Comparison of ENCODE assay signal across 22 cellular contexts in genomic region chr4:80732010-80732409, GRCh38.
DNase-seq lines count a peak whose midpoint lies in the region; ATAC-seq and TF ChIP-seq lines count a peak whose summit lies in the region.
"Had no signal": no experiment of that assay in that cellular context is flagged by ENCODE, and none has a peak within 500 bp of the region (broad histone marks: within the 10 kb centered on the region; RNA-seq: fewer than 3 reads in every experiment).

No MANE protein-coding gene starts in this region.

- no peak overlapping the region for H3K4me3 Mint-ChIP-seq in WTC11
- H3K4me3 Mint-ChIP-seq: activated CD8-positive, alpha-beta T cell treated with anti-CD3 and anti-CD28 coated beads for 36 hours; activated naive CD4-positive, alpha-beta T cell treated with anti-CD3 and anti-CD28 coated beads, Interleukin-2, amount 10 ng/mL, durations not matched to agents 7 days and 5 days; activated T-cell treated with anti-CD3 and anti-CD28 coated beads, Interleukin-2, amount 50 U/mL, for 24 hours; brain; memory B cell; natural killer cell had no signal

- no peak for TF ChIP-seq CTCF in RWPE2 (IDR thresholded peaks at IDR 0.05; ENCODE audit: poor library complexity, severe bottlenecking)
- TF ChIP-seq CTCF in foreskin keratinocyte (conservative IDR thresholded peaks at IDR 0.05), result no peak
- no peak for TF ChIP-seq CTCF in WTC11 (IDR thresholded peaks at IDR 0.05)
- no peak for TF ChIP-seq CTCF in tibial artery (IDR thresholded peaks at IDR 0.05)

- no peaks in the 10 kb centered on the region for H3K27me3 ChIP-seq in RWPE2 (ENCODE audit: insufficient read depth, poor library complexity, severe bottlenecking)
- peaks cover under 1% of the 10 kb centered on the region for H3K27me3 ChIP-seq in foreskin keratinocyte
- H3K27me3 ChIP-seq in tibial artery, result no peaks in the 10 kb centered on the region
- H3K27me3 ChIP-seq: heart left ventricle had no signal

- peak; percentile 25 for DNase-seq in DMS79 treated with DMSO at 0.1 percent for 48 hours (lab: John Stamatoyannopoulos, UW)
- DNase-seq in DMS79 (lab: John Stamatoyannopoulos, UW), result no peak
- no peak for DNase-seq in RWPE2 (ENCODE audit: low spot score)
- peak; percentile 72 to 86 for DNase-seq in foreskin keratinocyte
- no peak for DNase-seq in WTC11 (ENCODE audit: low spot score)
- no peak for DNase-seq in cardiac septum (ENCODE audit: low spot score)
- no peak for DNase-seq in tibial artery
- DNase-seq in NCI-H1930 (lab: John Stamatoyannopoulos, UW), result no peak
- DNase-seq: activated CD8-positive, alpha-beta T cell treated with anti-CD3 and anti-CD28 coated beads for 36 hours; activated naive CD4-positive, alpha-beta T cell treated with anti-CD3 and anti-CD28 coated beads, Interleukin-2, amount 10 ng/mL, durations not matched to agents 7 days and 5 days; activated T-cell treated with anti-CD3 and anti-CD28 coated beads, Interleukin-2, amount 50 U/mL, for 24 hours; C1 segment of cervical spinal cord; erythroblast; heart left ventricle; natural killer cell; NCI-H187; posterior cingulate gyrus; SIG-M5; stimulated activated CD4-positive, alpha-beta T cell treated with anti-CD3 and anti-CD28 coated beads, Interleukin-4, amount 100 ng/mL, for 24 hours had no signal

- H3K27me3 Mint-ChIP-seq in WTC11 (ENCODE audit: low read depth), result peaks cover 6% of the 10 kb centered on the region
- H3K27me3 Mint-ChIP-seq: activated CD8-positive, alpha-beta T cell treated with anti-CD3 and anti-CD28 coated beads for 36 hours; activated naive CD4-positive, alpha-beta T cell treated with anti-CD3 and anti-CD28 coated beads, Interleukin-2, amount 10 ng/mL, durations not matched to agents 7 days and 5 days; activated T-cell treated with anti-CD3 and anti-CD28 coated beads, Interleukin-2, amount 50 U/mL, for 24 hours; memory B cell had no signal

- H3K9me3 ChIP-seq in RWPE2 (ENCODE audit: severe bottlenecking) (peaks cover 2% of the 10 kb centered on the region), tibial artery (no peaks in the 10 kb centered on the region)

- H3K36me3 Mint-ChIP-seq in WTC11, result no peaks in the 10 kb centered on the region; the same call in 1 of the 2 replicates
- H3K36me3 Mint-ChIP-seq: activated naive CD4-positive, alpha-beta T cell treated with anti-CD3 and anti-CD28 coated beads, Interleukin-2, amount 10 ng/mL, durations not matched to agents 7 days and 5 days; brain; memory B cell; natural killer cell had no signal

- H3K27ac Mint-ChIP-seq in WTC11, result no peak overlapping the region
- H3K27ac Mint-ChIP-seq: activated CD8-positive, alpha-beta T cell treated with anti-CD3 and anti-CD28 coated beads for 36 hours; activated naive CD4-positive, alpha-beta T cell treated with anti-CD3 and anti-CD28 coated beads, Interleukin-2, amount 10 ng/mL, durations not matched to agents 7 days and 5 days; activated T-cell treated with anti-CD3 and anti-CD28 coated beads, Interleukin-2, amount 50 U/mL, for 24 hours; brain; memory B cell; natural killer cell had no signal

- peak overlapping the region; percentile 40 for H3K27ac ChIP-seq in RWPE2 (ENCODE audit: poor library complexity, severe bottlenecking)
- H3K27ac ChIP-seq in foreskin keratinocyte, result no peak overlapping the region
- no peak overlapping the region for H3K27ac ChIP-seq in tibial artery
- H3K27ac ChIP-seq: 22Rv1, heart left ventricle had no signal

- ATAC-seq in RWPE2 (ENCODE audit: low read depth) (peak; percentile 61), foreskin keratinocyte (peak; percentile 51), WTC11 (no peak)
- ATAC-seq: activated CD8-positive, alpha-beta T cell treated with anti-CD3 and anti-CD28 coated beads for 36 hours; heart left ventricle; natural killer cell had no signal

- H3K36me3 ChIP-seq in RWPE2 (ENCODE audit: low read depth), result no peaks in the 10 kb centered on the region
- no peaks in the 10 kb centered on the region for H3K36me3 ChIP-seq in tibial artery
- H3K36me3 ChIP-seq: heart left ventricle had no signal

- H3K9me3 Mint-ChIP-seq in WTC11, result no peaks in the 10 kb centered on the region; the same call in 1 of the 2 replicates
- H3K9me3 Mint-ChIP-seq: activated naive CD4-positive, alpha-beta T cell treated with anti-CD3 and anti-CD28 coated beads, Interleukin-2, amount 10 ng/mL, durations not matched to agents 7 days and 5 days; activated T-cell treated with anti-CD3 and anti-CD28 coated beads, Interleukin-2, amount 50 U/mL, for 24 hours; memory B cell had no signal

- POLR2A ChIA-PET in WTC11 (lab: Charles Lee), result no interaction called here

- H3K4me1 ChIP-seq in RWPE2 (ENCODE audit: insufficient read depth, poor library complexity, severe bottlenecking), result peaks cover 13% of the 10 kb centered on the region
- peaks cover 5% of the 10 kb centered on the region for H3K4me1 ChIP-seq in foreskin keratinocyte
- H3K4me1 ChIP-seq in tibial artery, result no peaks in the 10 kb centered on the region
- H3K4me1 ChIP-seq: heart left ventricle had no signal

- intact Hi-C loops in cardiac septum (cut with DNase I) (no loop called here), tibial artery (cut with DNase I; ENCODE audit: low total_unique reads) (no loop called here)

- no peaks in the 10 kb centered on the region for H3K4me1 Mint-ChIP-seq in WTC11
- H3K4me1 Mint-ChIP-seq: activated naive CD4-positive, alpha-beta T cell treated with anti-CD3 and anti-CD28 coated beads, Interleukin-2, amount 10 ng/mL, durations not matched to agents 7 days and 5 days; brain; memory B cell; natural killer cell had no signal

- H3K4me3 ChIP-seq in RWPE2 (ENCODE audit: severe bottlenecking), result no peak overlapping the region
- H3K4me3 ChIP-seq in tibial artery, result no peak overlapping the region
- H3K4me3 ChIP-seq: heart left ventricle had no signal

- CTCF ChIA-PET in WTC11 (lab: Charles Lee), result no interaction called here

TF ChIP-seq in WTC11, 78 proteins besides CTCF, POLR2A, EP300 and RAD21:
- TF ChIP-seq SOX15 (CRISPR knock-in tag; IDR thresholded peaks at IDR 0.05) (no peak), NR2C2 (CRISPR knock-in tag; IDR thresholded peaks at IDR 0.05) (no peak), ZNF416 (CRISPR knock-in tag; IDR thresholded peaks at IDR 0.05) (no peak), ZNF317 (CRISPR knock-in tag; IDR thresholded peaks at IDR 0.05; ENCODE audit: borderline replicate concordance, low read depth) (no peak)
- TF ChIP-seq, protein P1, sequence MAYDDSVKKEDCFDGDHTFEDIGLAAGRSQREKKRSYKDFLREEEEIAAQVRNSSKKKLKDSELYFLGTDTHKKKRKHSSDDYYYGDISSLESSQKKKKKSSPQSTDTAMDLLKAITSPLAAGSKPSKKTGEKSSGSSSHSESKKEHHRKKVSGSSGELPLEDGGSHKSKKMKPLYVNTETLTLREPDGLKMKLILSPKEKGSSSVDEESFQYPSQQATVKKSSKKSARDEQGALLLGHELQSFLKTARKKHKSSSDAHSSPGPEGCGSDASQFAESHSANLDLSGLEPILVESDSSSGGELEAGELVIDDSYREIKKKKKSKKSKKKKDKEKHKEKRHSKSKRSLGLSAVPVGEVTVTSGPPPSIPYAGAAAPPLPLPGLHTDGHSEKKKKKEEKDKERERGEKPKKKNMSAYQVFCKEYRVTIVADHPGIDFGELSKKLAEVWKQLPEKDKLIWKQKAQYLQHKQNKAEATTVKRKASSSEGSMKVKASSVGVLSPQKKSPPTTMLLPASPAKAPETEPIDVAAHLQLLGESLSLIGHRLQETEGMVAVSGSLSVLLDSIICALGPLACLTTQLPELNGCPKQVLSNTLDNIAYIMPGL (CRISPR knock-in tag; IDR thresholded peaks at IDR 0.05), result no peak

Comparison
In these comparisons a context has a peak if more than half of its experiments do, and no peak if none do; other contexts are left out.
1. DNase-seq: peak in DMS79 treated with DMSO at 0.1 percent for 48 hours (single experiment) and foreskin keratinocyte (2 of 2); none in DMS79 (single experiment), RWPE2 (single experiment), WTC11 (single experiment), cardiac septum (single experiment), tibial artery (0 of 2) and NCI-H1930 (0 of 2).